ENCODE assay signal across 8 cellular contexts in genomic region chr1:148774102-148774501, GRCh38. TPM values are rescaled to one million over a fixed set of nuclear protein-coding genes. Genes with fewer than 3 reads are reported as not detected.
DNase-seq lines count a peak whose midpoint lies in the region; ATAC-seq, FAIRE-seq and TF ChIP-seq lines count a peak whose summit lies in the region.
"Not testable (repeated sequence)": the region's sequence is repeated elsewhere in the genome, so short reads cannot be mapped to it uniquely, and the experiment has no call there.
"Had no signal": no experiment of that assay in that cellular context is flagged by ENCODE, and none has a peak within 500 bp of the region (broad histone marks: within the 10 kb centered on the region; RNA-seq: fewer than 3 reads in every experiment).

No MANE protein-coding gene starts in this region.

- FAIRE-seq in K562 (lab: Jason Lieb, UNC): not testable (repeated sequence)

- not testable (repeated sequence) for H3K14ac ChIP-seq in IMR-90 (replicated peaks; ENCODE audit: low read depth, low read length)

- POLR2A ChIA-PET in IMR-90 (lab: Charles Lee; ENCODE audit: unreplicated experiment); Panc1 (lab: Charles Lee); K562 (lab: Yijun Ruan, JAX): not testable (repeated sequence)

- H3K4me3 ChIP-seq in IMR-90 (ENCODE audit: insufficient read depth, low read depth, low read length); Panc1 (ENCODE audit: low read depth in 2 of 2, low read length in 2 of 2); K562; mammary epithelial cell (replicated peaks in 1 of 3; ENCODE audit: insufficient read depth in 1 of 3, low read depth in 2 of 3, low read length in 3 of 3): not testable (repeated sequence)

- H4K8ac ChIP-seq in IMR-90 (ENCODE audit: low read depth in 2 of 2, low read length in 2 of 2): not testable (repeated sequence)

- peak; percentile 85 for ATAC-seq in IMR-90 (ENCODE audit: low read depth)
- ATAC-seq in Panc1, K562: not testable (repeated sequence)
- peak; percentile 34; the same call in 2 of the 3 replicates for ATAC-seq in SK-N-SH treated with all-trans-retinoic acid at 6 μM for 48 hours
- peak; percentile 62 for ATAC-seq in omental fat pad (ENCODE audit: low FRiP score)

- H3K4me2 ChIP-seq in IMR-90 (ENCODE audit: low read depth, low read length); K562 (ENCODE audit: insufficient read depth, low read length); mammary epithelial cell (ENCODE audit: insufficient read depth, low read depth, low read length): not testable (repeated sequence)

- H4K5ac ChIP-seq in IMR-90 (ENCODE audit: low read depth, low read length): not testable (repeated sequence)

- intact Hi-C loops in IMR-90 (cut with micrococcal nuclease); Panc1 (cut with micrococcal nuclease; ENCODE audit: unreplicated experiment); K562 (cut with micrococcal nuclease); mammary epithelial cell (cut with micrococcal nuclease): not testable (repeated sequence)

- dilution Hi-C loops in IMR-90 (cut with HindIII; ENCODE audit: low sequenced_read_pairs, unreplicated experiment); mammary epithelial cell (cut with HindIII; ENCODE audit: low sequenced_read_pairs): not testable (repeated sequence)

- BruUV-seq in IMR-90 (replicated peaks; lab: Mats Ljungman, UMichigan): TSS peak; percentile 77
- TSS peak; percentile 99 for BruUV-seq in Panc1 (replicated peaks; lab: Mats Ljungman, UMichigan)
- BruUV-seq in K562 (replicated peaks; lab: Mats Ljungman, UMichigan): TSS peak; percentile 94
- TSS peak; percentile 95 for BruUV-seq in mammary epithelial cell (replicated peaks; lab: Mats Ljungman, UMichigan)

- H4K20me1 ChIP-seq in IMR-90 (ENCODE audit: insufficient read depth, low read length); K562 (replicated peaks; ENCODE audit: control insufficient read depth, insufficient read depth, low read length); mammary epithelial cell (ENCODE audit: insufficient read depth, low read length): not testable (repeated sequence)

- H2BK20ac ChIP-seq in IMR-90 (ENCODE audit: low read depth, low read length): not testable (repeated sequence)

- not testable (repeated sequence) for H3K56ac ChIP-seq in IMR-90 (ENCODE audit: extremely low read depth, insufficient read depth, low read length)

- not testable (repeated sequence) for H3K9me3 ChIP-seq in IMR-90 (ENCODE audit: control insufficient read depth, insufficient read depth, low read length); Panc1 (ENCODE audit: control insufficient read depth, insufficient read depth, low read depth, low read length); K562 (replicated peaks; ENCODE audit: control insufficient read depth, insufficient read depth, low read depth, low read length); mammary epithelial cell (replicated peaks; ENCODE audit: insufficient read depth, low read length)

- not testable (repeated sequence) for TF ChIP-seq CTCF in IMR-90 (conservative IDR thresholded peaks at IDR 0.05; ENCODE audit: low read depth, low read length); Panc1 (IDR thresholded peaks at IDR 0.05); K562 (IDR thresholded peaks at IDR 0.05 in 2 of 3, conservative IDR thresholded peaks at IDR 0.05 in 1 of 3; ENCODE audit: insufficient read depth in 2 of 3, low read depth in 1 of 3, low read length in 3 of 3); mammary epithelial cell (conservative IDR thresholded peaks at IDR 0.05 in 1 of 2, IDR thresholded peaks at IDR 0.05 in 1 of 2; ENCODE audit: extremely low read depth in 1 of 2, insufficient read depth in 1 of 2, low read depth in 1 of 2, low read length in 2 of 2); omental fat pad (IDR thresholded peaks at IDR 0.05)

- not testable (repeated sequence) for TF ChIP-seq EP300 in K562 (IDR thresholded peaks at IDR 0.05; ENCODE audit: low read length)

- H3K79me1 ChIP-seq in IMR-90 (ENCODE audit: low read depth in 1 of 2, low read length in 2 of 2): not testable (repeated sequence)

- H2AFZ ChIP-seq in IMR-90 (replicated peaks; ENCODE audit: low read length, poor library complexity); K562 (ENCODE audit: low read depth, low read length); mammary epithelial cell (ENCODE audit: low read depth, low read length): not testable (repeated sequence)

- H2AK5ac ChIP-seq in IMR-90 (ENCODE audit: low read depth, low read length): not testable (repeated sequence)

- H4K91ac ChIP-seq in IMR-90 (ENCODE audit: insufficient read depth, low read depth, low read length): not testable (repeated sequence)

- not testable (repeated sequence) for H3K4ac ChIP-seq in IMR-90 (ENCODE audit: low read depth, low read length)

- no CpG with 5 or more reads among the region's 1 CpG for WGBS in IMR-90 (ENCODE audit: extremely low coverage in 2 of 2, insufficient read length in 1 of 2), 2 experiments
- WGBS in K562 (ENCODE audit: insufficient coverage, low coverage, missing lambda C conversion rate): no CpG with 5 or more reads among the region's 1 CpG
- no CpG with 5 or more reads among the region's 1 CpG for WGBS in mammary epithelial cell (ENCODE audit: low coverage, missing lambda C conversion rate)

- not testable (repeated sequence) for H3K23ac ChIP-seq in IMR-90 (ENCODE audit: low read depth, low read length)

- H3K9ac ChIP-seq in IMR-90 (ENCODE audit: low read depth, low read length); K562 (ENCODE audit: insufficient read depth in 1 of 2, low read depth in 2 of 2, low read length in 2 of 2); mammary epithelial cell (ENCODE audit: insufficient read depth, low read length): not testable (repeated sequence)

- H3K27me3 ChIP-seq in IMR-90 (ENCODE audit: control insufficient read depth, insufficient read depth, low read length); Panc1 (ENCODE audit: control insufficient read depth, insufficient read depth, low read length); K562 (ENCODE audit: control insufficient read depth in 2 of 2, insufficient read depth in 2 of 2, low read length in 2 of 2); mammary epithelial cell (ENCODE audit: insufficient read depth, low read length): not testable (repeated sequence)

- H2AK9ac ChIP-seq in IMR-90 (replicated peaks; ENCODE audit: low read depth, low read length, poor library complexity): not testable (repeated sequence)

- not testable (repeated sequence) for TF ChIP-seq POLR2A in IMR-90 (IDR thresholded peaks at IDR 0.05; ENCODE audit: low read depth, low read length); K562 (conservative IDR thresholded peaks at IDR 0.05)

- CTCF ChIA-PET in IMR-90 (lab: Yijun Ruan, JAX); Panc1 (lab: Charles Lee); K562 (lab: Yijun Ruan, JAX; ENCODE audit: low intra/inter-chr PET ratio); mammary epithelial cell (lab: Charles Lee; ENCODE audit: low non-redundant PET): not testable (repeated sequence)

- not testable (repeated sequence) for H3K18ac ChIP-seq in IMR-90 (ENCODE audit: low read depth, low read length)

- not testable (repeated sequence) for H2BK120ac ChIP-seq in IMR-90 (ENCODE audit: low read depth, low read length)

- not testable (repeated sequence) for H2BK5ac ChIP-seq in IMR-90 (ENCODE audit: low read depth, low read length, poor library complexity, severe bottlenecking)

- in situ Hi-C loops in IMR-90 (cut with MboI; ENCODE audit: low sequenced_read_pairs); Panc1 (cut with HindIII; ENCODE audit: low pct_unique_long_range_greater_than_20kb, low sequenced_read_pairs); mammary epithelial cell (cut with MboI; ENCODE audit: low sequenced_read_pairs in 2 of 2): not testable (repeated sequence)
- in situ Hi-C loops in K562 (cut with MboI): loop anchor here (25.0 kb wide), 1 partner anchor 412 kb away; no protein-coding TSS in a partner anchor

- TF ChIP-seq RAD21 in IMR-90 (IDR thresholded peaks at IDR 0.05; ENCODE audit: low read length); K562 (CRISPR knock-in tag; conservative IDR thresholded peaks at IDR 0.05 in 1 of 2, IDR thresholded peaks at IDR 0.05 in 1 of 2): not testable (repeated sequence)

- not testable (repeated sequence) for H3K9me1 ChIP-seq in IMR-90 (ENCODE audit: insufficient read depth, low read length); K562 (ENCODE audit: control insufficient read depth, insufficient read depth, low read length)

- not testable (repeated sequence) for H3K4me1 ChIP-seq in IMR-90 (ENCODE audit: control insufficient read depth, insufficient read depth, low read length); Panc1 (ENCODE audit: control insufficient read depth, insufficient read depth, low read length); K562 (replicated peaks in 1 of 2; ENCODE audit: control insufficient read depth in 2 of 2, insufficient read depth in 2 of 2, low read length in 2 of 2); mammary epithelial cell (ENCODE audit: insufficient read depth, low read length)

- H3K79me2 ChIP-seq in K562 (ENCODE audit: control insufficient read depth, insufficient read depth, low read length); mammary epithelial cell (ENCODE audit: insufficient read depth, low read length): not testable (repeated sequence)

- not testable (repeated sequence) for DNase-seq in IMR-90; Panc1 (ENCODE audit: low read depth, low spot score); K562 (ENCODE audit: extremely low read depth in 1 of 4, low spot score in 3 of 4); mammary epithelial cell; omental fat pad (ENCODE audit: low spot score)

- H2BK15ac ChIP-seq in IMR-90 (ENCODE audit: low read depth, low read length): not testable (repeated sequence)

- not testable (repeated sequence) for H3K27ac ChIP-seq in IMR-90 (ENCODE audit: insufficient read depth, low read length); Panc1 (ENCODE audit: low read length); K562 (ENCODE audit: extremely low read depth, low read depth, low read length); mammary epithelial cell (ENCODE audit: insufficient read depth, low read depth, low read length)

- not testable (repeated sequence) for H3K36me3 ChIP-seq in IMR-90 (ENCODE audit: control insufficient read depth, insufficient read depth, low read length); Panc1 (ENCODE audit: control insufficient read depth, insufficient read depth, low read length); K562 (ENCODE audit: control insufficient read depth, insufficient read depth, low read length); mammary epithelial cell (ENCODE audit: insufficient read depth, low read length)

RNA-seq across cellular contexts. Expression of gene NUDT4B, which starts 25.5 kb away (rescaled TPM):
- total RNA-seq in IMR-90 (2012; rRNA removed) (19.9 and 28.6 TPM in 2 replicates), Panc1 (2021; ENCODE audit: unreplicated experiment) (0.59 TPM), K562 (2014; rRNA removed) (28.6 and 48.4 TPM in 2 replicates), K562 (2014; rRNA removed; fragmentation: Illumina TruSeq; extraction: Trizol) (1.2 and 1.6 TPM in 2 replicates), K562 (2015; rRNA removed; fragmentation: Illumina TruSeq; extraction: Trizol) (2.6 and 3.9 TPM in 2 replicates), K562 (2021) (2.8 TPM in 1 of 2 replicates, not detected in the other), mammary epithelial cell (10 to 100 TPM in 1 of 2 donors, not detected in 1; 33.5 TPM), omental fat pad (10 to 100 TPM; 25.1 to 45.4 (median 33.6) TPM)
- polyA plus RNA-seq in IMR-90 (2012; rRNA removed) (9.5 and 10.6 TPM in 2 replicates), K562 (2011; rRNA removed) (39.8 and 58.0 TPM in 2 replicates), K562 (2014; fragmentation: Illumina TruSeq; extraction: Trizol) (19.7 and 25.7 TPM in 2 replicates), K562 (2014; fragmentation: Nextera tagmentation; extraction: Ambion mirVana) (under 1 TPM in 1 of 2 experiments, not detected in 1; 0.06 TPM), K562 (2014; rRNA removed) (28.0 and 29.5 TPM in 2 replicates), mammary epithelial cell (15.7 TPM)
- 3.1 and 5.0 TPM in 2 replicates for polyA plus RNA-seq in IMR-90 (2012; cell fraction: cytosol; rRNA removed)
- 0.39 and 9.2 TPM in 2 replicates for polyA plus RNA-seq in IMR-90 (2012; cell fraction: nucleus; rRNA removed; ENCODE audit: low replicate concordance)
- polyA plus RNA-seq in Panc1 (2012; ENCODE audit: insufficient read length): not detected
- total RNA-seq in K562 (2011; cell fraction: chromatin; rRNA removed; ENCODE audit: low replicate concordance): 14.6 and 15.3 TPM in 2 replicates
- total RNA-seq in K562 (2011; cell fraction: nucleolus; rRNA removed): 6.7 and 9.2 TPM in 2 replicates
- total RNA-seq in K562 (2011; cell fraction: nucleoplasm; rRNA removed): 7.5 and 12.6 TPM in 2 replicates
- polyA plus RNA-seq in K562 (2011; cell fraction: cytosol; rRNA removed): 13.5 and 44.3 TPM in 2 replicates
- 16.2 and 29.8 TPM in 2 replicates for polyA plus RNA-seq in K562 (2011; cell fraction: nucleus; rRNA removed)
- 2.3 and 11.8 TPM in 2 replicates for polyA plus RNA-seq in K562 (2012)
- polyA minus RNA-seq in K562 (2011; rRNA and poly(A)+ RNA removed): 11.8 and 11.9 TPM in 2 replicates
- polyA minus RNA-seq in K562 (2011; cell fraction: cytosol; rRNA and poly(A)+ RNA removed): 7.3 and 14.6 TPM in 2 replicates
- 1.3 and 2.9 TPM in 2 replicates for polyA minus RNA-seq in K562 (2011; cell fraction: nucleus; rRNA and poly(A)+ RNA removed)
- polyA minus RNA-seq in mammary epithelial cell: 9.9 TPM
- total RNA-seq: Caco-2; CD8-positive, alpha-beta T cell had no signal
